9 cellular contexts compared by ENCODE assay signal in genomic region chr4:101018836-101019235, GRCh38.
DNase-seq lines count a peak whose midpoint lies in the region; ATAC-seq and TF ChIP-seq lines count a peak whose summit lies in the region.
"Had no signal": no experiment of that assay in that cellular context is flagged by ENCODE, and none has a peak within 500 bp of the region (broad histone marks: within the 10 kb centered on the region; RNA-seq: fewer than 3 reads in every experiment).

No MANE protein-coding gene starts in this region.

- peak overlapping the region; percentile 0 for H3K4me3 Mint-ChIP-seq in activated B cell treated with CpG ODN at 0.5 μM for 24 hours

- H3K27ac Mint-ChIP-seq in activated B cell treated with CpG ODN at 0.5 μM for 24 hours: peak overlapping the region; percentile 71

- ATAC-seq in GM19468 (IDR thresholded peaks at IDR 0.05; ENCODE audit: extremely low read depth, unreplicated experiment): peak; percentile 47
- ATAC-seq in HG03196 (IDR thresholded peaks at IDR 0.05; ENCODE audit: unreplicated experiment): peak; percentile 60
- peak; percentile 76 for ATAC-seq in activated B cell treated with CpG ODN at 0.5 μM for 24 hours (ENCODE audit: low read depth)
- ATAC-seq in left lung: no peak
- ATAC-seq: foreskin keratinocyte had no signal

- H3K27me3 ChIP-seq in left lung: no peaks in the 10 kb centered on the region
- H3K27me3 ChIP-seq: foreskin keratinocyte had no signal

- no peaks in the 10 kb centered on the region for H3K27me3 Mint-ChIP-seq in activated B cell treated with CpG ODN at 0.5 μM for 24 hours

- no peak for DNase-seq in activated B cell treated with CpG ODN at 0.5 μM for 24 hours
- DNase-seq in NCI-H446 (lab: John Stamatoyannopoulos, UW): no peak
- no peak for DNase-seq in LoVo (ENCODE audit: low spot score)
- DNase-seq in left lung: no peak
- no peak for DNase-seq in NCI-H1417 (lab: John Stamatoyannopoulos, UW)
- DNase-seq: foreskin keratinocyte had no signal

- peaks cover 0 to 5% of the 10 kb centered on the region in 2 donors for H3K36me3 ChIP-seq in left lung

- H3K4me1 ChIP-seq in left lung: peaks cover 0 to 13% of the 10 kb centered on the region in 2 donors

- H3K9me3 Mint-ChIP-seq in activated B cell treated with CpG ODN at 0.5 μM for 24 hours: no peaks in the 10 kb centered on the region

- H3K4me3 ChIP-seq in GM08714 (ENCODE audit: low read length) (peak overlapping the region; percentile 36; the same call in 1 of the 2 replicates), left lung (no peak overlapping the region)

- no peak overlapping the region for H3K27ac ChIP-seq in left lung
- H3K27ac ChIP-seq: foreskin keratinocyte had no signal

- intact Hi-C loops in activated B cell treated with CpG ODN at 0.5 μM for 24 hours (cut with micrococcal nuclease) (loop anchor here (2.0 kb wide), 2 partner anchors 66 to 328 kb away; partner anchors contain the start of gene PPP3CA), left lung (cut with DNase I) (no loop called here)

- no peaks in the 10 kb centered on the region for H3K9me3 ChIP-seq in left lung

- CTCF ChIA-PET in activated B cell treated with CpG ODN at 0.5 μM for 24 hours (lab: Charles Lee): interaction anchor here (1.1 kb wide), 1 partner anchor 330 kb away, joined by 5 read pairs; no protein-coding TSS in a partner anchor

- POLR2A ChIA-PET in activated B cell treated with CpG ODN at 0.5 μM for 24 hours (lab: Charles Lee): interaction anchor here (0.6 to 1.0 kb wide), 3 partner anchors 67 to 1326 kb away, joined by 3 read pairs; partner anchors contain the start of gene SLC39A8

- no peak for TF ChIP-seq CTCF in activated B cell treated with CpG ODN at 0.5 μM for 24 hours (IDR thresholded peaks at IDR 0.05)
- no peak for TF ChIP-seq CTCF in left lung (IDR thresholded peaks at IDR 0.05)

- H3K36me3 Mint-ChIP-seq in activated B cell treated with CpG ODN at 0.5 μM for 24 hours (ENCODE audit: low read depth): peaks cover 13% of the 10 kb centered on the region

- H3K4me1 Mint-ChIP-seq in activated B cell treated with CpG ODN at 0.5 μM for 24 hours: peaks cover 46% of the 10 kb centered on the region
